ENCODE assay signal across 16 cellular contexts in the genomic region with DNA sequence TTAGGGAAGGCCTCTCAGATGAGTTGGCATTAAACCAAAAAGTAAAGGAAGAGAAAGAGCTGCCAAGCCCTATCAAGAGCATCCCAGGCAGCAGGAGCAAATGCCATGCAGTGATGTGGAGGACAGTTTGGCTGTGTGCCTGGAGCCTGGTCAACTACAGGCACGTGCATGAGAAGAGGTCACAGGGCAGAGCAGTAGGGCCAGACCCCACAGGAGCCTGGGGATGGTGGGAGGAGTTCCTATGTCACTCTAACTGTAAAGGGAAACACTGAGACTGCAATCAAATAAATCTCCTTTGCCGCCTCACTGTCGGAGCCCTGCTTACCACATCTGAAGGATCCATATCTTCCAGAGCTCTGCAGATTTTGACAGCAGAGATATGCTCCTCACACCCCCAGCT.
DNase-seq lines count a peak whose midpoint lies in the region; ATAC-seq and TF ChIP-seq lines count a peak whose summit lies in the region.
"Had no signal": no experiment of that assay in that cellular context is flagged by ENCODE, and none has a peak within 500 bp of the region (broad histone marks: within the 10 kb centered on the region; RNA-seq: fewer than 3 reads in every experiment).

No MANE protein-coding gene starts in this region.

- no peaks in the 10 kb centered on the region for H3K27me3 ChIP-seq in BE2C
- H3K27me3 ChIP-seq in CD4-positive, alpha-beta memory T cell (ENCODE audit: insufficient read depth, low read length): peaks cover 4% of the 10 kb centered on the region

- H3K36me3 Mint-ChIP-seq in CD4-positive, alpha-beta memory T cell: no peaks in the 10 kb centered on the region
- H3K36me3 Mint-ChIP-seq: T-cell had no signal

- peaks cover 32% of the 10 kb centered on the region for H3K4me1 ChIP-seq in BE2C
- H3K4me1 ChIP-seq in HEK293 (ENCODE audit: control insufficient read depth, insufficient read depth, low read length): no peaks in the 10 kb centered on the region; the same call in 1 of the 2 replicates
- H3K4me1 ChIP-seq in CD4-positive, alpha-beta memory T cell (ENCODE audit: insufficient read depth, low read length): no peaks in the 10 kb centered on the region
- H3K4me1 ChIP-seq: psoas muscle had no signal

- CTCF ChIA-PET in HEK293 (lab: Yijun Ruan, JAX): no interaction called here
- CTCF ChIA-PET in CD4-positive, alpha-beta memory T cell (lab: Charles Lee; ENCODE audit: partially characterized antibody): no interaction called here

- POLR2A ChIA-PET in HEK293 (lab: Yijun Ruan, JAX): no interaction called here
- POLR2A ChIA-PET in CD4-positive, alpha-beta memory T cell (lab: Charles Lee; ENCODE audit: partially characterized antibody): no interaction called here

- H3K9me3 ChIP-seq in BE2C: no peaks in the 10 kb centered on the region
- no peaks in the 10 kb centered on the region for H3K9me3 ChIP-seq in HEK293 (ENCODE audit: control insufficient read depth, insufficient read depth, low read depth, low read length)
- no peaks in the 10 kb centered on the region for H3K9me3 ChIP-seq in CD4-positive, alpha-beta memory T cell (ENCODE audit: control insufficient read depth in 1 of 2, low read length in 2 of 2)
- H3K9me3 ChIP-seq: psoas muscle, thoracic aorta had no signal

- H3K36me3 ChIP-seq in BE2C (no peaks in the 10 kb centered on the region), HEK293 (ENCODE audit: control insufficient read depth in 2 of 2, insufficient read depth in 1 of 2, low read length in 2 of 2) (no peaks in the 10 kb centered on the region)
- no peaks in the 10 kb centered on the region for H3K36me3 ChIP-seq in CD4-positive, alpha-beta memory T cell (ENCODE audit: insufficient read depth, low read length)
- H3K36me3 ChIP-seq: thoracic aorta had no signal

- H3K27ac ChIP-seq in HEK293 (ENCODE audit: extremely low read depth, low read depth, low read length): no peak overlapping the region
- H3K27ac ChIP-seq in CD4-positive, alpha-beta memory T cell (ENCODE audit: low read depth, low read length): no peak overlapping the region
- H3K27ac ChIP-seq: psoas muscle, thoracic aorta had no signal

- H3K4me1 Mint-ChIP-seq in CD4-positive, alpha-beta memory T cell: peaks cover 0 to 2% (median 0%) of the 10 kb centered on the region in 4 donors

- ATAC-seq in left lobe of liver: no peak
- ATAC-seq: activated CD4-positive, CD25-positive, alpha-beta regulatory T cell treated with anti-CD3 and anti-CD28 coated beads, Interleukin-2, amount 50 U/mL, for 24 hours; psoas muscle; T-cell had no signal

- no peaks in the 10 kb centered on the region for H3K9me3 Mint-ChIP-seq in CD4-positive, alpha-beta memory T cell
- H3K9me3 Mint-ChIP-seq: HFFc6, T-cell had no signal

- H3K4me3 ChIP-seq in BE2C (ENCODE audit: low read depth, low read length): no peak overlapping the region
- H3K4me3 ChIP-seq in HEK293 (ENCODE audit: low read depth, low read length): no peak overlapping the region
- H3K4me3 ChIP-seq in CD4-positive, alpha-beta memory T cell (ENCODE audit: low read length in 2 of 2): no peak overlapping the region
- H3K4me3 ChIP-seq: psoas muscle, thoracic aorta had no signal

- TF ChIP-seq CTCF in BE2C (IDR thresholded peaks at IDR 0.05; ENCODE audit: low read depth, low read length) (no peak), HEK293 (tag by site-specific recombination; IDR thresholded peaks at IDR 0.05) (no peak)

- no peak overlapping the region for H3K27ac Mint-ChIP-seq in CD4-positive, alpha-beta memory T cell
- H3K27ac Mint-ChIP-seq: HFFc6, T-cell had no signal

- H3K4me3 Mint-ChIP-seq in CD4-positive, alpha-beta memory T cell: no peak overlapping the region
- H3K4me3 Mint-ChIP-seq: HFFc6, T-cell had no signal

- DNase-seq in BE2C (peak; percentile 84), brain pericyte (ENCODE audit: low read depth, low spot score) (peak; percentile 67), left kidney (ENCODE audit: low read depth, low spot score) (peak; percentile 24), left lobe of liver (ENCODE audit: low spot score) (no peak)
- DNase-seq in CD4-positive, alpha-beta memory T cell: no peak
- no peak for DNase-seq in activated CD8-positive, alpha-beta memory T cell treated with anti-CD3 and anti-CD28 coated beads for 24 hours
- DNase-seq in NK-92 treated with Interleukin-12 subunit alpha and Interleukin-12 subunit beta, amount 100 ng/mL, for 24 hours (lab: John Stamatoyannopoulos, UW): no peak
- DNase-seq: activated naive CD4-positive, alpha-beta T cell treated with anti-CD3 and anti-CD28 coated beads, Interleukin-2, amount 50 U/mL, for 16 hours; HFFc6; kidney glomerular epithelial cell; stimulated activated CD4-positive, alpha-beta T cell treated with anti-CD3 and anti-CD28 coated beads, Interleukin-1b, Interleukin-23, amount 100 ng/mL, for 48 hours; T-cell had no signal

- H3K27me3 Mint-ChIP-seq in CD4-positive, alpha-beta memory T cell: peaks cover 3 to 6% of the 10 kb centered on the region in 2 donors

- intact Hi-C loops in CD4-positive, alpha-beta memory T cell (cut with micrococcal nuclease): no loop called here

TF ChIP-seq in HEK293, 187 proteins besides CTCF, POLR2A, EP300 and RAD21:
- TF ChIP-seq ZIC2 (tag by site-specific recombination; IDR thresholded peaks at IDR 0.05): peak; percentile 65
- TF ChIP-seq YY2 (tag by site-specific recombination; IDR thresholded peaks at IDR 0.05): no peak

Comparison
In these comparisons a context has a peak if more than half of its experiments do, and no peak if none do; other contexts are left out.
1. DNase-seq: peak in BE2C (single experiment), brain pericyte (single experiment) and left kidney (single experiment); none in CD4-positive, alpha-beta memory T cell (0 of 5), activated CD8-positive, alpha-beta memory T cell treated with anti-CD3 and anti-CD28 coated beads for 24 hours (single experiment), left lobe of liver (single experiment) and NK-92 treated with Interleukin-12 subunit alpha and Interleukin-12 subunit beta, amount 100 ng/mL, for 24 hours (single experiment).